In genomic region chr14:56237398-56237797, GRCh38 we compare ENCODE assay signal across 18 cellular contexts.
"Had no signal": no experiment of that assay in that cellular context is flagged by ENCODE, and none has a peak within 500 bp of the region (broad histone marks: within the 10 kb centered on the region; RNA-seq: fewer than 3 reads in every experiment).

No MANE protein-coding gene starts in this region.

- FAIRE-seq: islet of Langerhans had no signal

- H3K27me3 ChIP-seq: heart left ventricle, thyroid gland, upper lobe of right lung had no signal

- DNase-seq: activated CD8-positive, alpha-beta memory T cell treated with anti-CD3 and anti-CD28 coated beads for 24 hours; activated CD8-positive, alpha-beta memory T cell treated with anti-CD3 and anti-CD28 coated beads, Interleukin-2, amount 50 U/mL, for 4 hours; activated T-cell treated with anti-CD3 and anti-CD28 coated beads, Interleukin-2, amount 50 U/mL, for 24 hours; aorta; heart left ventricle; left ventricle myocardium superior; mammary epithelial cell; natural killer cell; right cardiac atrium; stimulated activated CD4-positive, alpha-beta T cell treated with anti-CD3 and anti-CD28 coated beads, Interleukin-12 subunit alpha, Interleukin-12 subunit beta, amount 100 ng/mL, for 4 hours; substantia nigra; thyroid gland; upper lobe of right lung had no signal

- H3K36me3 ChIP-seq: heart left ventricle, prostate gland, thyroid gland, upper lobe of right lung had no signal

- ATAC-seq: activated naive CD4-positive, alpha-beta T cell treated with anti-CD3 and anti-CD28 coated beads, Interleukin-2, amount 50 U/mL, for 72 hours; activated T-helper 17 cell treated with anti-CD3 and anti-CD28 coated beads, Interleukin-2, amount 50 U/mL, for 72 hours; heart left ventricle; left ventricle myocardium superior; natural killer cell; right cardiac atrium; upper lobe of right lung had no signal

- H3K4me1 ChIP-seq: heart left ventricle, prostate gland, thyroid gland, upper lobe of right lung had no signal

- H3K9me3 ChIP-seq: prostate gland, thyroid gland, upper lobe of right lung had no signal

- H3K27ac ChIP-seq: epithelial cell of prostate, heart left ventricle, prostate gland, thyroid gland, upper lobe of right lung had no signal

- H3K4me3 ChIP-seq: heart left ventricle, prostate gland, thyroid gland, upper lobe of right lung had no signal
